8 cellular contexts compared by ENCODE assay signal in genomic region chr21:10416691-10417447, GRCh38.
DNase-seq lines count a peak whose midpoint lies in the region; ATAC-seq, FAIRE-seq and TF ChIP-seq lines count a peak whose summit lies in the region.
"Not testable (repeated sequence)": the region's sequence is repeated elsewhere in the genome, so short reads cannot be mapped to it uniquely, and the experiment has no call there.

No MANE protein-coding gene starts in this region.

- H3K4me3 Mint-ChIP-seq in natural killer cell; stimulated activated memory B cell treated with anti-CD40 and anti-IgM and Interleukin-4, amounts not matched to agents 10 μg/mL and 1 μg/mL and 100 μg/mL, for 72 hours: not testable (repeated sequence)

- CTCF ChIA-PET in GM12878 (lab: Yijun Ruan, JAX) = not testable (repeated sequence)

- H3K9me3 Mint-ChIP-seq in natural killer cell; stimulated activated memory B cell treated with anti-CD40 and anti-IgM and Interleukin-4, amounts not matched to agents 10 μg/mL and 1 μg/mL and 100 μg/mL, for 72 hours: not testable (repeated sequence)

- in situ Hi-C loops in GM12878 (cut with MboI) = not testable (repeated sequence)

- H3K9me3 ChIP-seq in GM12878 (replicated peaks; ENCODE audit: control insufficient read depth, insufficient read depth, low read length) = not testable (repeated sequence)

- not testable (repeated sequence) for TF ChIP-seq EP300 in GM12878 (IDR thresholded peaks at IDR 0.05; ENCODE audit: borderline replicate concordance in 1 of 2, control insufficient read depth in 1 of 2, low read depth in 2 of 2, low read length in 2 of 2)

- H3K27ac ChIP-seq in GM12878 (ENCODE audit: control insufficient read depth, insufficient read depth) = not testable (repeated sequence)

- RAD21 ChIA-PET in GM12878 (lab: Charles Lee; ENCODE audit: unreplicated experiment) = not testable (repeated sequence)

- not testable (repeated sequence) for H3K4me1 Mint-ChIP-seq in natural killer cell; stimulated activated memory B cell treated with anti-CD40 and anti-IgM and Interleukin-4, amounts not matched to agents 10 μg/mL and 1 μg/mL and 100 μg/mL, for 72 hours

- not testable (repeated sequence) for H4K20me1 ChIP-seq in GM12878 (ENCODE audit: control insufficient read depth, insufficient read depth)

- intact Hi-C loops in GM12878 (cut with micrococcal nuclease; ENCODE audit: unreplicated experiment); Right ventricle myocardium inferior (cut with DNase I); natural killer cell (cut with micrococcal nuclease): not testable (repeated sequence)

- not testable (repeated sequence) for H3K4me3 ChIP-seq in H7 (ENCODE audit: insufficient read depth, low read depth, low read length); GM12878

- POLR2A ChIA-PET in GM12878 (lab: Charles Lee) = not testable (repeated sequence)

- not testable (repeated sequence) for TF ChIP-seq RAD21 in GM12878 (IDR thresholded peaks at IDR 0.05; ENCODE audit: insufficient read depth, low read depth, low read length)

- not testable (repeated sequence) for ATAC-seq in GM12878
- ATAC-seq in Right ventricle myocardium inferior (peak; percentile 9), natural killer cell (peak in 2 of 3 donors; percentile 7 to 14)
- ATAC-seq in stimulated activated memory B cell treated with anti-CD40 and anti-IgM and Interleukin-4, amounts not matched to agents 10 μg/mL and 1 μg/mL and 100 μg/mL, for 72 hours = peak; percentile 16

- not testable (repeated sequence) for H3K36me3 ChIP-seq in H7 (replicated peaks; ENCODE audit: control insufficient read depth, insufficient read depth, low read length); GM12878 (ENCODE audit: control insufficient read depth in 2 of 2, insufficient read depth in 2 of 2, low read length in 1 of 2)

- SMC1A ChIA-PET in GM12878 (lab: Charles Lee; ENCODE audit: uncharacterized antibody, unreplicated experiment) = not testable (repeated sequence)

- H3K4me2 ChIP-seq in GM12878 (ENCODE audit: control insufficient read depth, insufficient read depth) = not testable (repeated sequence)

- H3K9ac ChIP-seq in GM12878 (ENCODE audit: control insufficient read depth, insufficient read depth, low read length) = not testable (repeated sequence)

- H3K27me3 Mint-ChIP-seq in natural killer cell (ENCODE audit: low read depth in 2 of 2); stimulated activated memory B cell treated with anti-CD40 and anti-IgM and Interleukin-4, amounts not matched to agents 10 μg/mL and 1 μg/mL and 100 μg/mL, for 72 hours: not testable (repeated sequence)

- not testable (repeated sequence) for H3K4me1 ChIP-seq in GM12878 (ENCODE audit: control insufficient read depth, insufficient read depth, low read length)

- not testable (repeated sequence) for H2AFZ ChIP-seq in GM12878 (ENCODE audit: control insufficient read depth, low read depth, low read length)

- not testable (repeated sequence) for H3K27me3 ChIP-seq in H7 (ENCODE audit: control insufficient read depth, insufficient read depth, low read length); GM12878 (replicated peaks in 1 of 2; ENCODE audit: control insufficient read depth in 2 of 2, insufficient read depth in 2 of 2, low read length in 1 of 2)

- not testable (repeated sequence) for TF ChIP-seq CTCF in GM12878 (IDR thresholded peaks at IDR 0.05 in 2 of 3, conservative IDR thresholded peaks at IDR 0.05 in 1 of 3; ENCODE audit: control insufficient read depth in 2 of 3, extremely low read depth in 1 of 3, insufficient read depth in 1 of 3, low read depth in 3 of 3, low read length in 3 of 3); natural killer cell (IDR thresholded peaks at IDR 0.05)

- H3K79me2 ChIP-seq in GM12878 (ENCODE audit: control insufficient read depth, insufficient read depth, low read length) = not testable (repeated sequence)

- not testable (repeated sequence) for TF ChIP-seq POLR2A in GM12878 (IDR thresholded peaks at IDR 0.05; ENCODE audit: low read depth, low read length)

- DNase-seq in AG08395 (ENCODE audit: low spot score) (peak; percentile 9), H7 (peak; percentile 12), RPMI8226 (peak; percentile 45), kidney tubule cell (ENCODE audit: low spot score) (peak; percentile 25)
- DNase-seq in GM12878 (ENCODE audit: low read depth, low spot score); Right ventricle myocardium inferior (ENCODE audit: missing footprints); natural killer cell: not testable (repeated sequence)

- WGBS in GM12878 (ENCODE audit: insufficient coverage, insufficient replicate concordance, low lambda C conversion rate, missing lambda C conversion rate) = 7% methylated on average over 4 of the region's 4 CpGs

- not testable (repeated sequence) for H3K36me3 Mint-ChIP-seq in natural killer cell; stimulated activated memory B cell treated with anti-CD40 and anti-IgM and Interleukin-4, amounts not matched to agents 10 μg/mL and 1 μg/mL and 100 μg/mL, for 72 hours

- not testable (repeated sequence) for H3K27ac Mint-ChIP-seq in natural killer cell; stimulated activated memory B cell treated with anti-CD40 and anti-IgM and Interleukin-4, amounts not matched to agents 10 μg/mL and 1 μg/mL and 100 μg/mL, for 72 hours

- BruUV-seq in GM12878 (replicated peaks; lab: Mats Ljungman, UMichigan) = not testable (repeated sequence)

- not testable (repeated sequence) for FAIRE-seq in GM12878 (lab: Jason Lieb, UNC)

TF ChIP-seq in GM12878, 131 proteins besides CTCF, POLR2A, EP300 and RAD21:
- 0 out of 2 replicates have a peak, but pooled peaks have one; percentile 1 for TF ChIP-seq JUND (IDR thresholded peaks at IDR 0.05; ENCODE audit: low read depth, low read length)
